Comparison of ENCODE assay signal across 25 cellular contexts in the genomic region with DNA sequence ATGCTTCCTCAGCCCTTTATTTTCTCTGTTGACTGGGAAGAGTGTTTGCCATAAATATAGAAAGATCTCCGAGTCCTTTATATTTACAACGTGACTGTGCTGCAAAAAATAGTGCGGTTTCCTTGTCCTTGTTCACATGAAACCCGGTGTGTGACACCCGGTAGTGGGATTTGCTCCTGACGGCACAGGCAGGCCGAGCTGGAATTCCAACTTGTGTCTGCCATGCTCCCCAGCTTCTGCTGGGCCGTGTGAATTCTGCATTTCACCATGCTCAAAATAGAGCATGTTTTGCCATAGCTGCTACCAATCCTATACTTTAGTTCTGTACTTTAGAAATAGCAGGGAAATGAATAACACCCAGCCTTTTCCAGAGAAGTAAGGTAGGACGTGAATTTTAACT.
"Had no signal": no experiment of that assay in that cellular context is flagged by ENCODE, and none has a peak within 500 bp of the region (broad histone marks: within the 10 kb centered on the region; RNA-seq: fewer than 3 reads in every experiment).

No MANE protein-coding gene starts in this region.

- H3K9me3 ChIP-seq: stomach, suprapubic skin, testis, thoracic aorta, thyroid gland, tibial artery, tibial nerve, transverse colon, upper lobe of left lung, upper lobe of right lung, uterus, vagina had no signal

- H3K4me1 ChIP-seq: stomach, suprapubic skin, thyroid gland, tibial nerve, transverse colon, upper lobe of left lung, upper lobe of right lung, uterus, vagina had no signal

- H3K27me3 ChIP-seq: stomach, testis, thyroid gland, tibial artery, tibial nerve, upper lobe of left lung, upper lobe of right lung, uterus, vagina had no signal

- H3K4me3 ChIP-seq: stomach, suprapubic skin, testis, thoracic aorta, thyroid gland, tibial artery, tibial nerve, transverse colon, upper lobe of left lung, upper lobe of right lung, uterus, vagina had no signal

- DNase-seq: stimulated activated CD4-positive, alpha-beta T cell treated with anti-CD3 and anti-CD28 coated beads, Interleukin-2, amount 100 ng/mL, for 48 hours; stimulated activated CD4-positive, alpha-beta T cell treated with anti-CD3 and anti-CD28 coated beads, Interleukin-4, amount 100 ng/mL, for 1 hour; stimulated activated CD4-positive, alpha-beta T cell treated with anti-CD3 and anti-CD28 coated beads, Interleukin-4, amount 100 ng/mL, for 24 hours; stimulated activated CD4-positive, alpha-beta T cell treated with anti-CD3 and anti-CD28 coated beads, Interleukin-4, amount 100 ng/mL, for 4 hours; stimulated activated CD8-positive, alpha-beta memory T cell treated with anti-CD3 and anti-CD28 coated beads, Interleukin-4, amount 100 ng/mL, for 48 hours; stimulated activated naive B cell treated with anti-CD40 and anti-IgM and Interleukin-4, amounts not matched to agents 10 μg/mL and 1 μg/mL and 100 μg/mL, for 72 hours; stimulated activated naive CD4-positive, alpha-beta T cell; stimulated activated naive CD4-positive, alpha-beta T cell treated with Interleukin-2 at 50 U/mL for 16 hours; stimulated activated naive CD8-positive, alpha-beta T cell treated with anti-CD3 and anti-CD28 coated beads, Interleukin-15, amount 100 ng/mL, for 72 hours; stimulated activated naive CD8-positive, alpha-beta T cell treated with anti-CD3 and anti-CD28 coated beads, Interleukin-15, Interleukin-2, amounts not matched to agents 100 U/mL and 50 U/mL, for 24 hours; stomach; substantia nigra; testis; thyroid gland; tibial artery; transverse colon; trophoblast cell; upper lobe of left lung; upper lobe of right lung; uterus had no signal

- H3K36me3 ChIP-seq: stomach, suprapubic skin, thoracic aorta, thyroid gland, tibial artery, tibial nerve, transverse colon, upper lobe of left lung, upper lobe of right lung, uterus, vagina had no signal

- FAIRE-seq: urothelium cell line had no signal

- H3K27ac ChIP-seq: stomach, suprapubic skin, testis, thoracic aorta, thyroid gland, tibial artery, tibial nerve, transverse colon, upper lobe of left lung, upper lobe of right lung, uterus, vagina had no signal
